In genomic region chr2:36792947-36793346, GRCh38 we compare ENCODE assay signal across 22 cellular contexts.
"Had no signal": no experiment of that assay in that cellular context is flagged by ENCODE, and none has a peak within 500 bp of the region (broad histone marks: within the 10 kb centered on the region; RNA-seq: fewer than 3 reads in every experiment).

No MANE protein-coding gene starts in this region.

- H3K36me3 Mint-ChIP-seq: activated naive CD8-positive, alpha-beta T cell had no signal

- H3K27ac Mint-ChIP-seq: activated naive CD8-positive, alpha-beta T cell; nephron progenitor cell had no signal

- H3K4me3 Mint-ChIP-seq: activated naive CD8-positive, alpha-beta T cell; nephron progenitor cell had no signal

- H3K9me3 Mint-ChIP-seq: nephron progenitor cell had no signal

- ATAC-seq: heart right ventricle, right lobe of liver had no signal

- DNase-seq: activated CD4-positive, alpha-beta T cell treated with anti-CD3 and anti-CD28 coated beads for 4 hours; activated CD4-positive, alpha-beta T cell treated with anti-CD3 and anti-CD28 coated beads, Interleukin-2, amount 50 U/mL, for 4 hours; activated CD4-positive, CD25-positive, alpha-beta regulatory T cell; activated CD8-positive, alpha-beta memory T cell treated with anti-CD3 and anti-CD28 coated beads for 24 hours; activated effector memory CD4-positive, alpha-beta T cell treated with Interleukin-2 at 50 U/mL for 16 hours; activated naive CD4-positive, alpha-beta T cell treated with Interleukin-2 at 50 U/mL for 16 hours; anterior cingulate cortex; cerebellar nuclear complex; colonic mucosa; effector CD8-positive, alpha-beta T cell; esophagus squamous epithelium; foreskin melanocyte; heart right ventricle; left ventricle myocardium inferior; mesendoderm; nephron progenitor cell; right lobe of liver; stimulated activated CD4-positive, alpha-beta T cell treated with anti-CD3 and anti-CD28 coated beads, Interleukin-2, amount 100 ng/mL, for 48 hours; stimulated activated naive CD4-positive, alpha-beta T cell treated with Interleukin-2 at 50 U/mL for 16 hours; testis; transverse colon had no signal
